1 cellular context compared by ENCODE assay signal in genomic region chr18:4106407-4107033, GRCh38.
TF ChIP-seq lines count a peak whose summit lies in the region.

No MANE protein-coding gene starts in this region.

TF ChIP-seq in HCT116, 20 proteins besides CTCF, POLR2A, EP300 and RAD21 (continued from another document):
- no peak for TF ChIP-seq POLR2AphosphoS5 (IDR thresholded peaks at IDR 0.05; ENCODE audit: low read depth, low read length)
- no peak for TF ChIP-seq MAX (IDR thresholded peaks at IDR 0.05)
- no peak for TF ChIP-seq YY1 (IDR thresholded peaks at IDR 0.05; ENCODE audit: extremely low read depth, insufficient replicate concordance, low read depth, low read length)
- TF ChIP-seq SIN3A (IDR thresholded peaks at IDR 0.05; ENCODE audit: low read depth) = no peak
- no peak for TF ChIP-seq FOSL1 (IDR thresholded peaks at IDR 0.05; ENCODE audit: low read depth)
- no peak for TF ChIP-seq CEBPB (IDR thresholded peaks at IDR 0.05; ENCODE audit: low read depth)
